In genomic region chr14:29126865-29127264, GRCh38 we compare ENCODE assay signal across 21 cellular contexts.
DNase-seq lines count a peak whose midpoint lies in the region; ATAC-seq, FAIRE-seq and TF ChIP-seq lines count a peak whose summit lies in the region.
"Had no signal": no experiment of that assay in that cellular context is flagged by ENCODE, and none has a peak within 500 bp of the region (broad histone marks: within the 10 kb centered on the region; RNA-seq: fewer than 3 reads in every experiment).

No MANE protein-coding gene starts in this region.

- no peaks in the 10 kb centered on the region for H3K79me2 ChIP-seq in HepG2 (ENCODE audit: insufficient read depth, low read length)
- H3K79me2 ChIP-seq in SU-DHL-6 (ENCODE audit: insufficient read depth, low read length) = no peaks in the 10 kb centered on the region

- no peak overlapping the region for H3K9ac ChIP-seq in HepG2 (ENCODE audit: insufficient read depth, low read depth, low read length)
- no peak overlapping the region for H3K9ac ChIP-seq in SU-DHL-6 (ENCODE audit: low read length)
- H3K9ac ChIP-seq: BLaER1 treated with 17β-estradiol and CSF1 and Interleukin-3, amounts not matched to agents 10 nM and 100 nM had no signal

- DNase-seq in HepG2 (ENCODE audit: low spot score) (no peak), right lobe of liver (no peak), NCI-H446 (lab: John Stamatoyannopoulos, UW) (no peak)
- DNase-seq: AML-193; Caco-2; Calu3; CD4-positive, alpha-beta T cell; CD8-positive, alpha-beta T cell; DMS79 treated with DMSO at 0.1 percent for 48 hours; GF-D8 had no signal

- POLR2A ChIA-PET in HepG2 (lab: Yijun Ruan, JAX) = no interaction called here

- H3K36me3 ChIP-seq in HepG2 (replicated peaks in 1 of 2; ENCODE audit: control insufficient read depth in 1 of 2, insufficient read depth in 2 of 2, low read length in 2 of 2) (no peaks in the 10 kb centered on the region), right lobe of liver (no peaks in the 10 kb centered on the region), SU-DHL-6 (ENCODE audit: low read length) (no peaks in the 10 kb centered on the region)
- H3K36me3 ChIP-seq: BLaER1 treated with 17β-estradiol and CSF1 and Interleukin-3, amounts not matched to agents 10 nM and 100 nM had no signal

- intact Hi-C loops in HepG2 (cut with micrococcal nuclease; ENCODE audit: unreplicated experiment) (no loop called here), right lobe of liver (cut with DNase I) (no loop called here)

- H3K9me3 ChIP-seq in HepG2 (ENCODE audit: low read length) (peaks cover 85% of the 10 kb centered on the region), right lobe of liver (no peaks in the 10 kb centered on the region), SU-DHL-6 (ENCODE audit: insufficient read depth, low read length) (no peaks in the 10 kb centered on the region)
- H3K9me3 ChIP-seq: A549; BLaER1 treated with 17β-estradiol and CSF1 and Interleukin-3, amounts not matched to agents 10 nM and 100 nM; Caco-2 had no signal

- TF ChIP-seq RAD21 in HepG2 (CRISPR knock-in tag; IDR thresholded peaks at IDR 0.05) = no peak

- H3F3A ChIP-seq in SU-DHL-6 (ENCODE audit: insufficient read depth) = no peaks in the 10 kb centered on the region

- no TSS peak for BruUV-seq in HepG2 (replicated peaks; lab: Mats Ljungman, UMichigan)

- FAIRE-seq in HepG2 (lab: Jason Lieb, UNC) = no peak
- FAIRE-seq: A549, D721Med, G401.6, GM12878, GM12892, GM18507 had no signal

- H3K9me2 ChIP-seq in SU-DHL-6 (replicated peaks; ENCODE audit: insufficient read depth, low read length) = 0 out of 2 replicates have a peak, but pooled peaks cover 2% of the 10 kb centered on the region

- no peak for TF ChIP-seq EP300 in HepG2 (IDR thresholded peaks at IDR 0.05; ENCODE audit: low read depth in 2 of 2, low read length in 2 of 2)
- TF ChIP-seq EP300 in HepG2 (CRISPR knock-in tag; IDR thresholded peaks at IDR 0.05; ENCODE audit: borderline replicate concordance) = no peak

- no peaks in the 10 kb centered on the region for H3K4me1 ChIP-seq in HepG2 (ENCODE audit: insufficient read depth, low read length)
- no peaks in the 10 kb centered on the region for H3K4me1 ChIP-seq in right lobe of liver
- H3K4me1 ChIP-seq: A549; BLaER1 treated with 17β-estradiol and CSF1 and Interleukin-3, amounts not matched to agents 10 nM and 100 nM; Caco-2 had no signal

- H4K20me1 ChIP-seq in HepG2 (ENCODE audit: insufficient read depth, low read length) (no peaks in the 10 kb centered on the region), SU-DHL-6 (ENCODE audit: low read depth, low read length) (no peaks in the 10 kb centered on the region)
- H4K20me1 ChIP-seq: BLaER1 treated with 17β-estradiol and CSF1 and Interleukin-3, amounts not matched to agents 10 nM and 100 nM had no signal

- no peak for TF ChIP-seq POLR2A in HepG2 (IDR thresholded peaks at IDR 0.05; ENCODE audit: insufficient read depth in 1 of 2, low read depth in 2 of 2, low read length in 2 of 2)
- no peak for TF ChIP-seq POLR2A in right lobe of liver (IDR thresholded peaks at IDR 0.05)

- H3K27ac ChIP-seq in HepG2 (ENCODE audit: extremely low read length, insufficient read depth, low read length) (no peak overlapping the region), right lobe of liver (no peak overlapping the region), SU-DHL-6 (ENCODE audit: low read depth, low read length) (no peak overlapping the region)
- H3K27ac ChIP-seq: 22Rv1; A549; BLaER1 treated with 17β-estradiol and CSF1 and Interleukin-3, amounts not matched to agents 10 nM and 100 nM; C4-2B had no signal

- no peak overlapping the region for H3K4me2 ChIP-seq in HepG2 (ENCODE audit: low read depth, low read length)
- H3K4me2 ChIP-seq in SU-DHL-6 (ENCODE audit: low read depth, low read length, poor library complexity, severe bottlenecking) = no peak overlapping the region
- H3K4me2 ChIP-seq: A549; BLaER1 treated with 17β-estradiol and CSF1 and Interleukin-3, amounts not matched to agents 10 nM and 100 nM had no signal

- 29% methylated on average over 2 of the region's 2 CpGs for WGBS in HepG2 (ENCODE audit: low lambda C conversion rate)
- 58% methylated on average over 2 of the region's 2 CpGs for WGBS in right lobe of liver (ENCODE audit: insufficient coverage, low coverage, low lambda C conversion rate, missing lambda C conversion rate)

- TF ChIP-seq CTCF in HepG2 (CRISPR knock-in tag; IDR thresholded peaks at IDR 0.05) (no peak), right lobe of liver (IDR thresholded peaks at IDR 0.05) (no peak), SU-DHL-6 (IDR thresholded peaks at IDR 0.05; ENCODE audit: insufficient read depth, low read length, poor library complexity, severe bottlenecking) (no peak)

- H3K27me3 ChIP-seq in HepG2 (ENCODE audit: control insufficient read depth in 1 of 2, insufficient read depth in 2 of 2, low read length in 2 of 2) (no peaks in the 10 kb centered on the region), right lobe of liver (no peaks in the 10 kb centered on the region), SU-DHL-6 (ENCODE audit: low read length) (no peaks in the 10 kb centered on the region)
- H3K27me3 ChIP-seq: BLaER1 treated with 17β-estradiol and CSF1 and Interleukin-3, amounts not matched to agents 10 nM and 100 nM had no signal

- CTCF ChIA-PET in HepG2 (lab: Yijun Ruan, JAX; ENCODE audit: low intra/inter-chr PET ratio, low total read pairs) = no interaction called here

- ATAC-seq in HepG2 (no peak), right lobe of liver (no peak), GM19351 (IDR thresholded peaks at IDR 0.05; ENCODE audit: unreplicated experiment) (no peak)
- ATAC-seq: A549; CD8-positive, alpha-beta T cell; GM12878 had no signal

- H3K4me3 ChIP-seq in HepG2 (replicated peaks in 1 of 3; ENCODE audit: insufficient read depth in 1 of 3, low read depth in 2 of 3, low read length in 3 of 3) (no peak overlapping the region), right lobe of liver (no peak overlapping the region), SU-DHL-6 (ENCODE audit: insufficient read depth, low read length, poor library complexity, severe bottlenecking) (no peak overlapping the region)
- H3K4me3 ChIP-seq: A549; BLaER1 treated with 17β-estradiol and CSF1 and Interleukin-3, amounts not matched to agents 10 nM and 100 nM; GM12878 had no signal

- in situ Hi-C loops in HepG2 (cut with HindIII; ENCODE audit: extremely low pct_ligation_motif_present, low pct_unique_long_range_greater_than_20kb) = no loop called here

- H2AFZ ChIP-seq in HepG2 (ENCODE audit: low read length) = no peak overlapping the region
- H2AFZ ChIP-seq in SU-DHL-6 (ENCODE audit: low read depth, low read length, severe bottlenecking) = peak overlapping the region; percentile 20

TF ChIP-seq in HepG2, 621 proteins besides CTCF, POLR2A, EP300 and RAD21:
- TF ChIP-seq MAFK (conservative IDR thresholded peaks at IDR 0.05 in 1 of 2, IDR thresholded peaks at IDR 0.05 in 1 of 2; ENCODE audit: low read length in 2 of 2) = peak in 1 of 2 experiments; percentile 56; a peak in 2 of 4 replicates
- TF ChIP-seq TARDBP (CRISPR knock-in tag; IDR thresholded peaks at IDR 0.05) = no peak
- no peak for TF ChIP-seq KDM5A (IDR thresholded peaks at IDR 0.05; ENCODE audit: borderline replicate concordance, low read length)
- peak; percentile 56; the same call in 1 of the 2 replicates for TF ChIP-seq CEBPB (IDR thresholded peaks at IDR 0.05; ENCODE audit: borderline replicate concordance, low read depth, low read length)
